Comparison of ENCODE assay signal across 22 cellular contexts in genomic region chr9:75065513-75065912, GRCh38. TPM values are rescaled to one million over a fixed set of nuclear protein-coding genes. Genes with fewer than 3 reads are reported as not detected.
A peak's percentile ranks its signal among the peaks of the same experiment; 100 is the strongest.
DNase-seq lines count a peak whose midpoint lies in the region; ATAC-seq, FAIRE-seq and TF ChIP-seq lines count a peak whose summit lies in the region.
"Had no signal": no experiment of that assay in that cellular context is flagged by ENCODE, and none has a peak within 500 bp of the region (broad histone marks: within the 10 kb centered on the region; RNA-seq: fewer than 3 reads in every experiment).

No MANE protein-coding gene starts in this region.

- H3K4me3 Mint-ChIP-seq in activated naive CD4-positive, alpha-beta T cell treated with anti-CD3 and anti-CD28 coated beads for 36 hours = no peak overlapping the region
- H3K4me3 Mint-ChIP-seq: B cell; CD4-positive, CD25-positive, alpha-beta regulatory T cell had no signal

- H3K4me3 ChIP-seq in GM23248 = no peak overlapping the region
- H3K4me3 ChIP-seq in K562 = no peak overlapping the region
- H3K4me3 ChIP-seq: BLaER1, GM12878 had no signal

- H3K36me3 ChIP-seq in GM23248 (ENCODE audit: low read depth) = no peaks in the 10 kb centered on the region
- H3K36me3 ChIP-seq in K562 (ENCODE audit: control insufficient read depth, insufficient read depth, low read length) = no peaks in the 10 kb centered on the region

- H4K20me1 ChIP-seq in GM23248 (ENCODE audit: insufficient read depth) (no peaks in the 10 kb centered on the region), K562 (replicated peaks; ENCODE audit: control insufficient read depth, insufficient read depth, low read length) (no peaks in the 10 kb centered on the region)
- H4K20me1 ChIP-seq: BLaER1 had no signal

- no peaks in the 10 kb centered on the region for H3K9me1 ChIP-seq in K562 (ENCODE audit: control insufficient read depth, insufficient read depth, low read length)

- H3K79me2 ChIP-seq in GM23248 (ENCODE audit: insufficient read depth) (no peaks in the 10 kb centered on the region), K562 (ENCODE audit: control insufficient read depth, insufficient read depth, low read length) (no peaks in the 10 kb centered on the region)

- H3K9me3 Mint-ChIP-seq in activated naive CD4-positive, alpha-beta T cell treated with anti-CD3 and anti-CD28 coated beads for 36 hours = no peaks in the 10 kb centered on the region
- H3K9me3 Mint-ChIP-seq: CD4-positive, CD25-positive, alpha-beta regulatory T cell had no signal

- peaks cover 23% of the 10 kb centered on the region for H3K4me1 Mint-ChIP-seq in activated naive CD4-positive, alpha-beta T cell treated with anti-CD3 and anti-CD28 coated beads for 36 hours (ENCODE audit: low read depth)
- H3K4me1 Mint-ChIP-seq: B cell had no signal

- peak; percentile 14 for DNase-seq in NCI-H2171 treated with DMSO at 0.1 percent for 48 hours (lab: John Stamatoyannopoulos, UW)
- no peak for DNase-seq in NCI-H2171 (lab: John Stamatoyannopoulos, UW)
- DNase-seq in GM23248 = peak; percentile 13
- DNase-seq in K562 (ENCODE audit: extremely low read depth in 1 of 4, low spot score in 3 of 4) = peak in 3 of 4 experiments; percentile 21 to 28 (median 23)
- no peak for DNase-seq in activated naive CD4-positive, alpha-beta T cell treated with anti-CD3 and anti-CD28 coated beads for 36 hours
- DNase-seq in HuH-7.5 (ENCODE audit: low spot score) = no peak
- no peak for DNase-seq in SIG-M5 (lab: John Stamatoyannopoulos, UW)
- DNase-seq: Caco-2; CD4-positive, CD25-positive, alpha-beta regulatory T cell; DMS153; DND-41; H7; HCEC 1CT had no signal

- FAIRE-seq in K562 (lab: Jason Lieb, UNC) = no peak
- FAIRE-seq: A204.1, G401.6, GM12878, GM18507, H1 had no signal

- POLR2A ChIA-PET in K562 (lab: Yijun Ruan, JAX) = interaction anchor here (0.6 kb wide), 2 partner anchors 10 to 182 kb away, joined by 3 read pairs; no protein-coding TSS in a partner anchor

- TF ChIP-seq RAD21 in K562 (CRISPR knock-in tag; conservative IDR thresholded peaks at IDR 0.05 in 1 of 2, IDR thresholded peaks at IDR 0.05 in 1 of 2) = no peak

- ATAC-seq in K562 = peak; percentile 51; the same call in 1 of the 3 replicates
- ATAC-seq: GM12878 had no signal

- TF ChIP-seq EP300 in K562 (IDR thresholded peaks at IDR 0.05; ENCODE audit: low read length) = no peak

- no peaks in the 10 kb centered on the region for H3K27me3 Mint-ChIP-seq in activated naive CD4-positive, alpha-beta T cell treated with anti-CD3 and anti-CD28 coated beads for 36 hours (ENCODE audit: low read depth)
- H3K27me3 Mint-ChIP-seq: B cell; CD4-positive, CD25-positive, alpha-beta regulatory T cell had no signal

- H3K36me3 Mint-ChIP-seq in activated naive CD4-positive, alpha-beta T cell treated with anti-CD3 and anti-CD28 coated beads for 36 hours (ENCODE audit: low read depth) = peaks cover 3% of the 10 kb centered on the region

- H3K27me3 ChIP-seq in GM23248 (replicated peaks; ENCODE audit: insufficient read depth) = no peaks in the 10 kb centered on the region
- no peaks in the 10 kb centered on the region for H3K27me3 ChIP-seq in K562 (ENCODE audit: control insufficient read depth in 2 of 2, insufficient read depth in 2 of 2, low read length in 2 of 2)
- H3K27me3 ChIP-seq: BLaER1 had no signal

- intact Hi-C loops in K562 (cut with micrococcal nuclease) = no loop called here
- intact Hi-C loops in activated naive CD4-positive, alpha-beta T cell treated with anti-CD3 and anti-CD28 coated beads for 36 hours (cut with micrococcal nuclease) = no loop called here

- no peaks in the 10 kb centered on the region for H3K9me2 ChIP-seq in GM23248 (ENCODE audit: insufficient read depth)

- no peak overlapping the region for H3K27ac Mint-ChIP-seq in activated naive CD4-positive, alpha-beta T cell treated with anti-CD3 and anti-CD28 coated beads for 36 hours
- H3K27ac Mint-ChIP-seq: B cell; CD4-positive, CD25-positive, alpha-beta regulatory T cell had no signal

- H3K9me3 ChIP-seq in GM23248 (ENCODE audit: low read depth) (no peaks in the 10 kb centered on the region), K562 (replicated peaks; ENCODE audit: control insufficient read depth, insufficient read depth, low read depth, low read length) (no peaks in the 10 kb centered on the region)
- H3K9me3 ChIP-seq: BLaER1, Caco-2 had no signal

- peaks cover 18% of the 10 kb centered on the region for H3K4me1 ChIP-seq in GM23248 (ENCODE audit: insufficient read depth)
- peaks cover 0 to 2% of the 10 kb centered on the region in 2 experiments; a peak in 2 of 5 replicates for H3K4me1 ChIP-seq in K562 (replicated peaks in 1 of 2; ENCODE audit: control insufficient read depth in 2 of 2, insufficient read depth in 2 of 2, low read length in 2 of 2)
- H3K4me1 ChIP-seq: BLaER1, Caco-2 had no signal

- in situ Hi-C loops in GM23248 (cut with MboI) = no loop called here
- in situ Hi-C loops in K562 (cut with MboI) = no loop called here

- H2AFZ ChIP-seq in GM23248 (no peak overlapping the region), K562 (ENCODE audit: low read depth, low read length) (no peak overlapping the region)

- H3K9ac ChIP-seq in GM23248 (no peak overlapping the region), K562 (ENCODE audit: insufficient read depth in 1 of 2, low read depth in 2 of 2, low read length in 2 of 2) (no peak overlapping the region)
- H3K9ac ChIP-seq: BLaER1 had no signal

- CTCF ChIA-PET in K562 (lab: Yijun Ruan, JAX; ENCODE audit: low intra/inter-chr PET ratio) = no interaction called here
- CTCF ChIA-PET in activated naive CD4-positive, alpha-beta T cell treated with anti-CD3 and anti-CD28 coated beads for 36 hours (lab: Charles Lee) = interaction anchor here (2.5 kb wide), 1 partner anchor 288 kb away, joined by 8 read pairs; no protein-coding TSS in a partner anchor

- no TSS peak for BruUV-seq in K562 (replicated peaks; lab: Mats Ljungman, UMichigan)

- TF ChIP-seq CTCF in K562 (IDR thresholded peaks at IDR 0.05 in 2 of 3, conservative IDR thresholded peaks at IDR 0.05 in 1 of 3; ENCODE audit: insufficient read depth in 2 of 3, low read depth in 1 of 3, low read length in 3 of 3) = no peak

- peaks cover 22% of the 10 kb centered on the region for H3F3A ChIP-seq in GM23248 (ENCODE audit: insufficient read depth)

- H3K4me2 ChIP-seq in GM23248 (ENCODE audit: unreplicated experiment) = no peak overlapping the region
- no peak overlapping the region for H3K4me2 ChIP-seq in K562 (ENCODE audit: insufficient read depth, low read length)
- H3K4me2 ChIP-seq: BLaER1 had no signal

- no peak overlapping the region for H3K27ac ChIP-seq in GM23248
- no peak overlapping the region for H3K27ac ChIP-seq in K562 (ENCODE audit: extremely low read depth, low read depth, low read length)
- H3K27ac ChIP-seq: 22Rv1, BLaER1, C4-2B had no signal

- no peak for TF ChIP-seq POLR2A in K562 (conservative IDR thresholded peaks at IDR 0.05)

- 93 to 96% methylated on average over 2 of the region's 2 CpGs for WGBS in GM23248 (ENCODE audit: low coverage in 1 of 2, low lambda C conversion rate in 2 of 2, missing lambda C conversion rate in 2 of 2), 2 experiments
- 0% methylated on average over 2 of the region's 2 CpGs for WGBS in K562 (ENCODE audit: insufficient coverage, low coverage, missing lambda C conversion rate)

RNA-seq across cellular contexts. Expression of gene NMRK1, which starts 22.4 kb away (rescaled TPM):
- 14.4 and 16.6 TPM in 2 replicates for total RNA-seq in GM23248 (2014; rRNA removed; shearing (Covaris generic))
- polyA plus RNA-seq in GM23248 (2016; fragmentation: Nextera tagmentation; extraction: Ambion mirVana) = 25.8 and 29.2 TPM in 2 replicates
- 4.2 and 6.2 TPM in 2 replicates for total RNA-seq in K562 (2011; cell fraction: chromatin; rRNA removed; ENCODE audit: low replicate concordance)
- total RNA-seq in K562 (2011; cell fraction: nucleolus; rRNA removed) = 2.2 and 5.0 TPM in 2 replicates
- total RNA-seq in K562 (2011; cell fraction: nucleoplasm; rRNA removed) = 2.7 and 5.5 TPM in 2 replicates
- total RNA-seq in K562 (2014; rRNA removed) = 1.2 and 2.0 TPM in 2 replicates
- total RNA-seq in K562 (2014; rRNA removed; fragmentation: Illumina TruSeq; extraction: Trizol) = 1.7 and 2.0 TPM in 2 replicates
- 1.1 and 1.9 TPM in 2 replicates for total RNA-seq in K562 (2015; rRNA removed; fragmentation: Illumina TruSeq; extraction: Trizol)
- total RNA-seq in K562 (2021) = 2.8 and 3.0 TPM in 2 replicates
- 3.5 and 5.0 TPM in 2 replicates for polyA plus RNA-seq in K562 (2011; rRNA removed)
- 1.2 and 2.1 TPM in 2 replicates for polyA plus RNA-seq in K562 (2011; cell fraction: cytosol; rRNA removed)
- 4.0 and 7.1 TPM in 2 replicates for polyA plus RNA-seq in K562 (2011; cell fraction: nucleus; rRNA removed)
- polyA plus RNA-seq in K562 (2012) = 2.4 and 4.1 TPM in 2 replicates
- polyA plus RNA-seq in K562 (2014; fragmentation: Illumina TruSeq; extraction: Trizol) = 1.1 and 1.9 TPM in 2 replicates
- polyA plus RNA-seq in K562 (2014; fragmentation: Nextera tagmentation; extraction: Ambion mirVana) = 1 to 10 TPM; 1.3 to 2.0 TPM
- 1.1 and 2.3 TPM in 2 replicates for polyA plus RNA-seq in K562 (2014; rRNA removed)
- 1.4 and 1.9 TPM in 2 replicates for polyA minus RNA-seq in K562 (2011; rRNA and poly(A)+ RNA removed)
- polyA minus RNA-seq in K562 (2011; cell fraction: cytosol; rRNA and poly(A)+ RNA removed) = not detected in 2 replicates
- 1.9 and 5.0 TPM in 2 replicates for polyA minus RNA-seq in K562 (2011; cell fraction: nucleus; rRNA and poly(A)+ RNA removed)
- 10 to 100 TPM; 20.6 to 22.6 TPM for total RNA-seq in activated naive CD4-positive, alpha-beta T cell treated with anti-CD3 and anti-CD28 coated beads for 36 hours

RNA-seq across cellular contexts. Expression of gene OSTF1, which starts 22.8 kb away (rescaled TPM):
- total RNA-seq in GM23248 (2014; rRNA removed; shearing (Covaris generic)) = 34.9 and 42.4 TPM in 2 replicates
- polyA plus RNA-seq in GM23248 (2016; fragmentation: Nextera tagmentation; extraction: Ambion mirVana) = 65.6 and 70.9 TPM in 2 replicates
- total RNA-seq in K562 (2011; cell fraction: chromatin; rRNA removed; ENCODE audit: low replicate concordance) = 1.7 and 2.1 TPM in 2 replicates
- total RNA-seq in K562 (2011; cell fraction: nucleolus; rRNA removed) = 1.0 and 1.6 TPM in 2 replicates
- total RNA-seq in K562 (2011; cell fraction: nucleoplasm; rRNA removed) = 1.5 and 1.8 TPM in 2 replicates
- 20.2 and 22.7 TPM in 2 replicates for total RNA-seq in K562 (2014; rRNA removed)
- total RNA-seq in K562 (2014; rRNA removed; fragmentation: Illumina TruSeq; extraction: Trizol) = 24.3 and 26.8 TPM in 2 replicates
- total RNA-seq in K562 (2015; rRNA removed; fragmentation: Illumina TruSeq; extraction: Trizol) = 35.4 and 37.3 TPM in 2 replicates
- total RNA-seq in K562 (2021) = 25.1 and 25.8 TPM in 2 replicates
- 16.6 and 20.5 TPM in 2 replicates for polyA plus RNA-seq in K562 (2011; rRNA removed)
- polyA plus RNA-seq in K562 (2011; cell fraction: cytosol; rRNA removed) = 6.5 and 10.2 TPM in 2 replicates
- polyA plus RNA-seq in K562 (2011; cell fraction: nucleus; rRNA removed) = 2.8 and 6.8 TPM in 2 replicates
- 33.5 and 38.3 TPM in 2 replicates for polyA plus RNA-seq in K562 (2012)
- 24.5 and 24.9 TPM in 2 replicates for polyA plus RNA-seq in K562 (2014; fragmentation: Illumina TruSeq; extraction: Trizol)
- 10 to 100 TPM; 15.0 to 23.0 TPM for polyA plus RNA-seq in K562 (2014; fragmentation: Nextera tagmentation; extraction: Ambion mirVana)
- polyA plus RNA-seq in K562 (2014; rRNA removed) = 16.5 and 16.6 TPM in 2 replicates
- 52.6 and 53.0 TPM in 2 replicates for polyA minus RNA-seq in K562 (2011; rRNA and poly(A)+ RNA removed)
- 15.8 and 23.3 TPM in 2 replicates for polyA minus RNA-seq in K562 (2011; cell fraction: cytosol; rRNA and poly(A)+ RNA removed)
- 2.2 and 6.3 TPM in 2 replicates for polyA minus RNA-seq in K562 (2011; cell fraction: nucleus; rRNA and poly(A)+ RNA removed)
- total RNA-seq in activated naive CD4-positive, alpha-beta T cell treated with anti-CD3 and anti-CD28 coated beads for 36 hours = 100 to 1,000 TPM; 102 to 104 TPM

RNA-seq across cellular contexts. Expression of gene CARNMT1, which starts 37.4 kb away (rescaled TPM):
- total RNA-seq in GM23248 (2014; rRNA removed; shearing (Covaris generic)) = 27.5 and 60.2 TPM in 2 replicates
- polyA plus RNA-seq in GM23248 (2016; fragmentation: Nextera tagmentation; extraction: Ambion mirVana) (18.1 and 20.4 TPM in 2 replicates), K562 (2011; rRNA removed) (7.7 and 12.4 TPM in 2 replicates), K562 (2014; fragmentation: Illumina TruSeq; extraction: Trizol) (11.9 and 14.2 TPM in 2 replicates), K562 (2014; fragmentation: Nextera tagmentation; extraction: Ambion mirVana) (1 to 10 TPM; 9.5 to 9.7 TPM), K562 (2014; rRNA removed) (10.3 and 10.7 TPM in 2 replicates)
- 9.7 and 29.8 TPM in 2 replicates for total RNA-seq in K562 (2011; cell fraction: chromatin; rRNA removed; ENCODE audit: low replicate concordance)
- total RNA-seq in K562 (2011; cell fraction: nucleolus; rRNA removed) = 4.5 and 5.5 TPM in 2 replicates
- 7.6 and 11.0 TPM in 2 replicates for total RNA-seq in K562 (2011; cell fraction: nucleoplasm; rRNA removed)
- total RNA-seq in K562 (2014; rRNA removed) (15.6 and 22.7 TPM in 2 replicates), K562 (2014; rRNA removed; fragmentation: Illumina TruSeq; extraction: Trizol) (20.4 and 22.7 TPM in 2 replicates), K562 (2015; rRNA removed; fragmentation: Illumina TruSeq; extraction: Trizol) (16.5 and 16.8 TPM in 2 replicates), K562 (2021) (20.3 and 21.3 TPM in 2 replicates)
- polyA plus RNA-seq in K562 (2011; cell fraction: cytosol; rRNA removed) = 3.1 and 5.4 TPM in 2 replicates
- 2.8 TPM in 2 replicates for polyA plus RNA-seq in K562 (2011; cell fraction: nucleus; rRNA removed)
- polyA plus RNA-seq in K562 (2012) = 6.1 and 7.8 TPM in 2 replicates
- 19.6 and 21.1 TPM in 2 replicates for polyA minus RNA-seq in K562 (2011; rRNA and poly(A)+ RNA removed)
- 7.7 and 14.0 TPM in 2 replicates for polyA minus RNA-seq in K562 (2011; cell fraction: cytosol; rRNA and poly(A)+ RNA removed)
- polyA minus RNA-seq in K562 (2011; cell fraction: nucleus; rRNA and poly(A)+ RNA removed) = 7.3 and 14.7 TPM in 2 replicates
- 10 to 100 TPM; 17.7 to 24.0 TPM for total RNA-seq in activated naive CD4-positive, alpha-beta T cell treated with anti-CD3 and anti-CD28 coated beads for 36 hours

Comparison
In these comparisons a context has a peak if more than half of its experiments do, and no peak if none do; other contexts are left out.
1. DNase-seq: peak in NCI-H2171 treated with DMSO at 0.1 percent for 48 hours (single experiment), GM23248 (single experiment) and K562 (3 of 4); none in NCI-H2171 (single experiment), activated naive CD4-positive, alpha-beta T cell treated with anti-CD3 and anti-CD28 coated beads for 36 hours (single experiment), HuH-7.5 (single experiment) and SIG-M5 (single experiment).